ENCODE assay signal across 19 cellular contexts in the genomic region with DNA sequence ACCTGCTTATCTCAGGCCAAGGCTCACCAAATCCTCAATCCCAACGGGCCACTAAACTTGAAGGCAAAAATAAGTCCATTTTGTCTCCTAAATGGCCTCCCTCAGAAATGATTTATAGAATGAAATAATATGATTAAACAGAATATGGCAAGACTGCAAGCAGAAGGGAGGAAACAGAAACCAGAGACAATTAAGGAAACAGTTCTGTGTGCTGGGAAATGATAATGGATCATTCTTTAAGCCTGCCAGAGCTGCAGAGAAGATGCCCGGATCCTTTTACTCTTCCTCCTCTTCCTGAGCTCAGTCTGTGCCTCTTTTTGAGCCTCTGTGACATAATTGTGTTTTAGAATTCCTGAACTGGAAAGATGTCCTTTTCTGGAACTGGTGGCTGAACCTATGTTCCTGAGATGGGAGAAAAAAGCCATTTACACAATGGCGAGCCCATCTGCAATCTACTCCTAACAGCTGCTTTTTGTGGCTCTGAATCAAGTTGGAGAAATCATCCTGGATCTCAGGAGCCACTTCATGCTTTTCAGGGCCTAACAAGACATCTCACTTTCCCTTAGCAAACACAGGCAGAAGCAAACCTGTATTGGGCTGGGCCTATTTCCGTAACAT. TPM values are rescaled to one million over a fixed set of nuclear protein-coding genes. Genes with fewer than 3 reads are reported as not detected.
A peak's percentile ranks its signal among the peaks of the same experiment; 100 is the strongest.
DNase-seq lines count a peak whose midpoint lies in the region; ATAC-seq and TF ChIP-seq lines count a peak whose summit lies in the region.
"Had no signal": no experiment of that assay in that cellular context is flagged by ENCODE, and none has a peak within 500 bp of the region (broad histone marks: within the 10 kb centered on the region; RNA-seq: fewer than 3 reads in every experiment).

No MANE protein-coding gene starts in this region.

- 55 to 71% methylated on average over 4 of the region's 4 CpGs for WGBS in lung, 2 donors

- H3K4me1 ChIP-seq in lung (ENCODE audit: control insufficient read depth in 2 of 2, insufficient read depth in 2 of 2, low read length in 2 of 2) (peaks cover 9 to 10% of the 10 kb centered on the region in 2 donors), gastrocnemius medialis (peaks cover 26% of the 10 kb centered on the region in 2 donors)

- in situ Hi-C loops in gastrocnemius medialis (cut with MboI; ENCODE audit: low sequenced_read_pairs in 4 of 4): no loop called here

- H3K4me3 ChIP-seq in lung (no peak overlapping the region), gastrocnemius medialis (no peak overlapping the region), H7 (ENCODE audit: insufficient read depth, low read depth, low read length) (no peak overlapping the region)
- H3K4me3 ChIP-seq: adrenal gland had no signal

- no peaks in the 10 kb centered on the region for H3K36me3 ChIP-seq in lung (ENCODE audit: control insufficient read depth in 2 of 2, insufficient read depth in 2 of 2, low read length in 2 of 2)
- no peaks in the 10 kb centered on the region for H3K36me3 ChIP-seq in gastrocnemius medialis
- no peaks in the 10 kb centered on the region for H3K36me3 ChIP-seq in H7 (replicated peaks; ENCODE audit: control insufficient read depth, insufficient read depth, low read length)
- H3K36me3 ChIP-seq: adrenal gland had no signal

- TF ChIP-seq CTCF in lung (IDR thresholded peaks at IDR 0.05; ENCODE audit: control extremely low read depth, extremely low read depth) (no peak), gastrocnemius medialis (IDR thresholded peaks at IDR 0.05 in 4 of 5, conservative IDR thresholded peaks at IDR 0.05 in 1 of 5) (no peak)

- H3K27ac ChIP-seq in lung (ENCODE audit: low read depth in 1 of 2, low read length in 1 of 2): peak overlapping the region; percentile 10 to 33
- peak overlapping the region; percentile 93 to 99 (median 98) for H3K27ac ChIP-seq in gastrocnemius medialis

- intact Hi-C loops in gastrocnemius medialis (cut with DNase I; ENCODE audit: low total_unique reads): loop anchor here (5.0 to 10.0 kb wide), 3 partner anchors 173 to 621 kb away; partner anchors contain the start of genes MFGE8, MRPL46 and MRPS11

- H3K9me3 ChIP-seq in lung (ENCODE audit: control insufficient read depth in 2 of 2, insufficient read depth in 1 of 2, low read length in 1 of 2): peaks cover 0 to 2% of the 10 kb centered on the region in 2 donors
- no peaks in the 10 kb centered on the region for H3K9me3 ChIP-seq in gastrocnemius medialis
- H3K9me3 ChIP-seq: adrenal gland had no signal

- DNase-seq in GDM1 (lab: John Stamatoyannopoulos, UW) (peak; percentile 8), lung (ENCODE audit: low spot score) (no peak), gastrocnemius medialis (no peak), mucosa of gallbladder (ENCODE audit: low spot score) (no peak), hippocampal formation (lab: John Stamatoyannopoulos, UW) (no peak), H7 (no peak)
- no peak for DNase-seq in activated CD4-positive, alpha-beta T cell treated with anti-CD3 and anti-CD28 coated beads, Interleukin-2, amount 50 U/mL, for 1 hour
- DNase-seq: activated CD4-positive, CD25-positive, alpha-beta regulatory T cell treated with anti-CD3 and anti-CD28 coated beads, Interleukin-2, amount 50 U/mL, for 72 hours; activated effector memory CD4-positive, alpha-beta T cell treated with Interleukin-2 at 50 U/mL for 16 hours; endodermal cell; foreskin fibroblast; left colon; NCI-H1694; NCI-H345; SHP77 treated with DMSO at 0.1 percent for 48 hours; stimulated activated naive CD4-positive, alpha-beta T cell treated with Interleukin-2 at 50 U/mL for 16 hours; T-helper 17 cell had no signal

- no peak for TF ChIP-seq POLR2A in gastrocnemius medialis (IDR thresholded peaks at IDR 0.05)

- no peak for ATAC-seq in SK-N-SH treated with all-trans-retinoic acid at 6 μM for 48 hours
- no peak for ATAC-seq in lung (ENCODE audit: insufficient read depth, low FRiP score)
- ATAC-seq in gastrocnemius medialis: no peak
- ATAC-seq: left colon, T-helper 17 cell had no signal

- H3K27me3 ChIP-seq in lung (ENCODE audit: control insufficient read depth, insufficient read depth) (no peaks in the 10 kb centered on the region), gastrocnemius medialis (no peaks in the 10 kb centered on the region), H7 (ENCODE audit: control insufficient read depth, insufficient read depth, low read length) (no peaks in the 10 kb centered on the region; the same call in 1 of the 2 replicates)
- H3K27me3 ChIP-seq: adrenal gland had no signal

TF ChIP-seq in SK-N-SH treated with all-trans-retinoic acid at 6 μM for 48 hours, 23 proteins besides CTCF, POLR2A, EP300 and RAD21:
- peak; percentile 77 for TF ChIP-seq TSHZ2 (CRISPR knock-in tag; IDR thresholded peaks at IDR 0.05)
- no peak for TF ChIP-seq PPARA (CRISPR knock-in tag; IDR thresholded peaks at IDR 0.05; ENCODE audit: borderline replicate concordance)
- TF ChIP-seq ZNF565 (CRISPR knock-in tag; conservative IDR thresholded peaks at IDR 0.05; ENCODE audit: low read depth): no peak
- 0 out of 2 replicates have a peak, but pooled peaks have one; percentile 1 for TF ChIP-seq ZNF8 (CRISPR knock-in tag; IDR thresholded peaks at IDR 0.05)
- TF ChIP-seq, protein P1, sequence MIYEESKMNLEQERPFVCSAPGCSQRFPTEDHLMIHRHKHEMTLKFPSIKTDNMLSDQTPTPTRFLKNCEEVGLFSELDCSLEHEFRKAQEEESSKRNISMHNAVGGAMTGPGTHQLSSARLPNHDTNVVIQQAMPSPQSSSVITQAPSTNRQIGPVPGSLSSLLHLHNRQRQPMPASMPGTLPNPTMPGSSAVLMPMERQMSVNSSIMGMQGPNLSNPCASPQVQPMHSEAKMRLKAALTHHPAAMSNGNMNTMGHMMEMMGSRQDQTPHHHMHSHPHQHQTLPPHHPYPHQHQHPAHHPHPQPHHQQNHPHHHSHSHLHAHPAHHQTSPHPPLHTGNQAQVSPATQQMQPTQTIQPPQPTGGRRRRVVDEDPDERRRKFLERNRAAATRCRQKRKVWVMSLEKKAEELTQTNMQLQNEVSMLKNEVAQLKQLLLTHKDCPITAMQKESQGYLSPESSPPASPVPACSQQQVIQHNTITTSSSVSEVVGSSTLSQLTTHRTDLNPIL (CRISPR knock-in tag; IDR thresholded peaks at IDR 0.05; ENCODE audit: low read depth): no peak
- peak; percentile 76 for TF ChIP-seq ISL1 (CRISPR knock-in tag; IDR thresholded peaks at IDR 0.05)
- 0 out of 2 replicates have a peak, but pooled peaks have one; percentile 47 for TF ChIP-seq ZC3H10 (CRISPR knock-in tag; IDR thresholded peaks at IDR 0.05)
- TF ChIP-seq ZFP30 (CRISPR knock-in tag; IDR thresholded peaks at IDR 0.05): no peak
- peak; percentile 87 for TF ChIP-seq TCF4 (CRISPR knock-in tag; IDR thresholded peaks at IDR 0.05; ENCODE audit: borderline replicate concordance)

RNA-seq across cellular contexts. Expression of gene ABHD2, which starts 2.9 kb away (rescaled TPM):
- total RNA-seq in lung: 100 to 1,000 TPM in 1 of 2 donors, 10 to 100 TPM in 1; 77.2 to 200 TPM
- 10 to 100 TPM; 11.7 to 41.5 TPM for polyA plus RNA-seq in lung
- 100 to 1,000 TPM in 1 of 4 donors, 10 to 100 TPM in 3; 19.3 to 150 (median 64.5) TPM for total RNA-seq in gastrocnemius medialis
- 430 TPM for total RNA-seq in mucosa of gallbladder
- 11.5 and 14.9 TPM in 2 replicates for total RNA-seq in H7 (2014; rRNA removed; shearing (Covaris generic))
